In genomic region chr6:14148471-14148870, GRCh38 we compare ENCODE assay signal across 22 cellular contexts.
"Had no signal": no experiment of that assay in that cellular context is flagged by ENCODE, and none has a peak within 500 bp of the region (broad histone marks: within the 10 kb centered on the region; RNA-seq: fewer than 3 reads in every experiment).

No MANE protein-coding gene starts in this region.

- H3K36me3 Mint-ChIP-seq: natural killer cell treated with Interleukin-12 subunit alpha and Interleukin-12 subunit beta and Interleukin-15 and Interleukin-18, amount 100 ng/mL, for 72 hours had no signal

- H3K27me3 ChIP-seq: colonic mucosa, neutrophil, sigmoid colon, testis, transverse colon had no signal

- DNase-seq: colonic mucosa; effector CD4-positive, alpha-beta T cell; endodermal cell; erythroblast; foreskin keratinocyte; kidney; left cardiac atrium; left ventricle myocardium superior; mesenchymal stem cell; midbrain; posterior cingulate gyrus; sigmoid colon; stimulated activated CD4-positive, alpha-beta T cell treated with anti-CD3 and anti-CD28 coated beads, Interleukin-2, amount 100 ng/mL, for 24 hours; stimulated activated CD4-positive, alpha-beta T cell treated with anti-CD3 and anti-CD28 coated beads, Interleukin-4, amount 100 ng/mL, for 4 hours; stimulated activated naive CD4-positive, alpha-beta T cell treated with Interleukin-2 at 50 U/mL for 16 hours; testis; transverse colon had no signal

- H3K27ac Mint-ChIP-seq: endodermal cell; natural killer cell treated with Interleukin-12 subunit alpha and Interleukin-12 subunit beta and Interleukin-15 and Interleukin-18, amount 100 ng/mL, for 72 hours had no signal

- H3K9me3 ChIP-seq: colonic mucosa, neutrophil, sigmoid colon, testis, transverse colon had no signal

- H3K36me3 ChIP-seq: colonic mucosa, neutrophil, sigmoid colon, transverse colon had no signal

- ATAC-seq: foreskin keratinocyte; left ventricle myocardium superior; natural killer cell treated with Interleukin-12 subunit alpha and Interleukin-12 subunit beta and Interleukin-15 and Interleukin-18, amount 100 ng/mL, for 72 hours had no signal

- H3K4me3 Mint-ChIP-seq: endodermal cell; natural killer cell treated with Interleukin-12 subunit alpha and Interleukin-12 subunit beta and Interleukin-15 and Interleukin-18, amount 100 ng/mL, for 72 hours had no signal

- H3K4me1 ChIP-seq: colonic mucosa, foreskin keratinocyte, sigmoid colon, transverse colon had no signal

- H3K27ac ChIP-seq: colonic mucosa, foreskin keratinocyte, neutrophil, sigmoid colon, skin epidermis, testis, transverse colon had no signal

- H3K9me3 Mint-ChIP-seq: endodermal cell; natural killer cell treated with Interleukin-12 subunit alpha and Interleukin-12 subunit beta and Interleukin-15 and Interleukin-18, amount 100 ng/mL, for 72 hours had no signal

- FAIRE-seq: endothelial cell of umbilical vein, kidney had no signal

- H3K27me3 Mint-ChIP-seq: natural killer cell treated with Interleukin-12 subunit alpha and Interleukin-12 subunit beta and Interleukin-15 and Interleukin-18, amount 100 ng/mL, for 72 hours had no signal

- H3K4me3 ChIP-seq: colonic mucosa, lung, sigmoid colon, skin epidermis, testis, transverse colon had no signal
